9 cellular contexts compared by ENCODE assay signal in genomic region chr4:48490012-48490679, GRCh38. TPM values are rescaled to one million over a fixed set of nuclear protein-coding genes. Genes with fewer than 3 reads are reported as not detected.
DNase-seq lines count a peak whose midpoint lies in the region; ATAC-seq and TF ChIP-seq lines count a peak whose summit lies in the region.
"Had no signal": no experiment of that assay in that cellular context is flagged by ENCODE, and none has a peak within 500 bp of the region (broad histone marks: within the 10 kb centered on the region; RNA-seq: fewer than 3 reads in every experiment).

A gene with protein sequence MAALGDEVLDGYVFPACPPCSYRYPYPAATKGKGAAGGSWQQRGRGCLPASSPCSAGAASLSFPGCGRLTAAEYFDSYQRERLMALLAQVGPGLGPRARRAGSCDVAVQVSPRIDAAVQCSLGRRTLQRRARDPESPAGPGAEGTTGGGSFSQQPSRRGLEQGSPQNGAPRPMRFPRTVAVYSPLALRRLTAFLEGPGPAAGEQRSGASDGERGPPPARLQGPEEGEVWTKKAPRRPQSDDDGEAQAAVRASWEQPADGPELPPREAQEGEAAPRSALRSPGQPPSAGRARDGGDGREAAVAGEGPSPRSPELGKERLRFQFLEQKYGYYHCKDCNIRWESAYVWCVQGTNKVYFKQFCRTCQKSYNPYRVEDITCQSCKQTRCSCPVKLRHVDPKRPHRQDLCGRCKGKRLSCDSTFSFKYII (plus strand): TSS chr4:48490252. CDS start chr4:48490292, 40 bp downstream.

- peak; percentile 5 for DNase-seq in Calu3
- DNase-seq in NCI-H69 (lab: John Stamatoyannopoulos, UW) = peak; percentile 45
- no peak for DNase-seq in endothelial cell (ENCODE audit: low spot score)
- peak; percentile 60 for DNase-seq in neural progenitor cell (ENCODE audit: low spot score)
- no peak for DNase-seq in hippocampal formation (lab: John Stamatoyannopoulos, UW)
- no peak for DNase-seq in central memory CD4-positive, alpha-beta T cell
- DNase-seq: SIG-M5 had no signal

- intact Hi-C loops in Calu3 (cut with micrococcal nuclease; ENCODE audit: unreplicated experiment) = no loop called here

- peak within 1 kb of the TSS; percentile 80 for H3K4me2 ChIP-seq in neural progenitor cell

- H3K9me3 ChIP-seq in neural progenitor cell (ENCODE audit: low read depth) = no peaks in the 10 kb centered on the region

- no peaks in the 10 kb centered on the region for H3K79me2 ChIP-seq in neural progenitor cell (ENCODE audit: low read depth)

- no peaks in the 10 kb centered on the region for H3K36me3 Mint-ChIP-seq in Calu3 (ENCODE audit: insufficient read depth, unreplicated experiment)
- H3K36me3 Mint-ChIP-seq in endothelial cell (ENCODE audit: low read depth, unreplicated experiment) = peaks cover 5% of the 10 kb centered on the region
- peaks cover 4% of the 10 kb centered on the region for H3K36me3 Mint-ChIP-seq in neural progenitor cell

- H3F3A ChIP-seq in neural progenitor cell (ENCODE audit: low read depth) = peaks cover 31% of the 10 kb centered on the region

- H3K4me1 Mint-ChIP-seq in Calu3 (ENCODE audit: low read depth, unreplicated experiment) (no peaks in the 10 kb centered on the region), endothelial cell (ENCODE audit: unreplicated experiment) (no peaks in the 10 kb centered on the region), neural progenitor cell (no peaks in the 10 kb centered on the region)

- TF ChIP-seq CTCF in Calu3 (IDR thresholded peaks at IDR 0.05; ENCODE audit: unreplicated experiment) = no peak
- no peak for TF ChIP-seq CTCF in endothelial cell (IDR thresholded peaks at IDR 0.05; ENCODE audit: unreplicated experiment)
- no peak for TF ChIP-seq CTCF in neural progenitor cell (IDR thresholded peaks at IDR 0.05)

- peaks cover 87% of the 10 kb centered on the region for H3K27me3 ChIP-seq in neural progenitor cell

- no peak within 1 kb of the TSS for H3K27ac ChIP-seq in neural progenitor cell

- H3K4me3 ChIP-seq in neural progenitor cell = peak within 1 kb of the TSS; percentile 53

- H3K27me3 Mint-ChIP-seq in Calu3 (ENCODE audit: unreplicated experiment) = peaks cover 3% of the 10 kb centered on the region
- peaks cover 28% of the 10 kb centered on the region for H3K27me3 Mint-ChIP-seq in endothelial cell (ENCODE audit: unreplicated experiment)
- peaks cover 31% of the 10 kb centered on the region for H3K27me3 Mint-ChIP-seq in neural progenitor cell (ENCODE audit: insufficient read depth, low read depth)

- H3K9me3 Mint-ChIP-seq in Calu3 (ENCODE audit: low read depth, unreplicated experiment) = no peaks in the 10 kb centered on the region
- no peaks in the 10 kb centered on the region for H3K9me3 Mint-ChIP-seq in endothelial cell (ENCODE audit: unreplicated experiment)
- peaks cover 3% of the 10 kb centered on the region for H3K9me3 Mint-ChIP-seq in neural progenitor cell

- H2AFZ ChIP-seq in neural progenitor cell (replicated peaks) = peak within 1 kb of the TSS; percentile 93

- no TSS peak for BruUV-seq in Calu3 (replicated peaks; lab: Mats Ljungman, UMichigan)

- H3K27ac Mint-ChIP-seq in Calu3 (ENCODE audit: unreplicated experiment) (no peak within 1 kb of the TSS), endothelial cell (ENCODE audit: unreplicated experiment) (no peak within 1 kb of the TSS), neural progenitor cell (no peak within 1 kb of the TSS)

- ATAC-seq in HG02981 (IDR thresholded peaks at IDR 0.05; ENCODE audit: unreplicated experiment) (no peak), GM18867 (IDR thresholded peaks at IDR 0.05; ENCODE audit: unreplicated experiment) (no peak)

- H3K4me3 Mint-ChIP-seq in Calu3 (ENCODE audit: low read depth, unreplicated experiment) (peak within 1 kb of the TSS; percentile 62), endothelial cell (ENCODE audit: unreplicated experiment) (peak within 1 kb of the TSS; percentile 42), neural progenitor cell (peak within 1 kb of the TSS; percentile 78)

- H3K4me1 ChIP-seq in neural progenitor cell = peaks cover 7% of the 10 kb centered on the region

- no peak within 1 kb of the TSS for H3K9ac ChIP-seq in neural progenitor cell

- H4K20me1 ChIP-seq in neural progenitor cell (ENCODE audit: low read depth) = no peaks in the 10 kb centered on the region

- no peaks in the 10 kb centered on the region for H3K36me3 ChIP-seq in neural progenitor cell

- CTCF ChIA-PET in Calu3 (lab: Charles Lee) = no interaction called here

RNA-seq across cellular contexts. Expression of the gene that starts here (rescaled TPM):
- total RNA-seq in Calu3 (2022) (not detected in 2 replicates), endothelial cell (ENCODE audit: unreplicated experiment) (not detected), neural progenitor cell (ENCODE audit: low replicate concordance) (not detected in 2 replicates)

Comparison
In these comparisons a context has a peak if more than half of its experiments do, and no peak if none do; other contexts are left out.
1. Peak in DNase-seq in Calu3; RNA of the gene not detected or under 1 TPM.
2. Peak in DNase-seq, H3K4me3 ChIP-seq and H3K4me2 ChIP-seq in neural progenitor cell; RNA of the gene not detected or under 1 TPM.